Comparison of ENCODE assay signal across 8 cellular contexts in genomic region chr4:70901984-70902576, GRCh38. TPM values are rescaled to one million over a fixed set of nuclear protein-coding genes. Genes with fewer than 3 reads are reported as not detected.
DNase-seq lines count a peak whose midpoint lies in the region; ATAC-seq, FAIRE-seq and TF ChIP-seq lines count a peak whose summit lies in the region.

Gene MOB1B (plus strand): TSS chr4:70902369. CDS start chr4:70902537, 168 bp downstream.

- no peaks in the 10 kb centered on the region for H4K20me1 ChIP-seq in HepG2 (ENCODE audit: insufficient read depth, low read length)

- TF ChIP-seq EP300 in HepG2 (IDR thresholded peaks at IDR 0.05; ENCODE audit: low read depth in 2 of 2, low read length in 2 of 2) (no peak), HepG2 (CRISPR knock-in tag; IDR thresholded peaks at IDR 0.05; ENCODE audit: borderline replicate concordance) (0 out of 2 replicates have a peak, but pooled peaks have one; percentile 10)

- H3K36me3 Mint-ChIP-seq in dendritic cell treated with granulocyte-macrophage colony-stimulating factor and Interleukin-4, amounts not matched to agents 40 ng/mL and 50 ng/mL, for 4 days (ENCODE audit: low read depth), result peaks cover 39% of the 10 kb centered on the region

- H3K4me3 ChIP-seq in BJ (ENCODE audit: low read depth, low read length) (peak within 1 kb of the TSS; percentile 59), HepG2 (replicated peaks in 1 of 3; ENCODE audit: insufficient read depth in 1 of 3, low read depth in 2 of 3, low read length in 3 of 3) (peak within 1 kb of the TSS; percentile 90 to 97 (median 94))

- H3K79me2 ChIP-seq in HepG2 (ENCODE audit: insufficient read depth, low read length), result peaks cover 14% of the 10 kb centered on the region

- peak within 1 kb of the TSS; percentile 77 for H3K9ac ChIP-seq in HepG2 (ENCODE audit: insufficient read depth, low read depth, low read length)

- H3K9me3 ChIP-seq in HepG2 (ENCODE audit: low read length), result no peaks in the 10 kb centered on the region

- DNase-seq in BJ (ENCODE audit: low read depth), result peak; percentile 43
- peak; percentile 72 for DNase-seq in NCI-H69 (lab: John Stamatoyannopoulos, UW)
- DNase-seq in activated CD4-positive, alpha-beta T cell treated with anti-CD3 and anti-CD28 coated beads, Interleukin-2, amount 50 U/mL, for 1 hour, result peak; percentile 82
- DNase-seq in HepG2 (ENCODE audit: low spot score), result peak; percentile 77
- DNase-seq in stimulated activated CD4-positive, alpha-beta T cell treated with anti-CD3 and anti-CD28 coated beads, Interleukin-4, amount 100 ng/mL, for 1 hour, result peak; percentile 85

- peak within 1 kb of the TSS; percentile 99 for H3K4me3 Mint-ChIP-seq in dendritic cell treated with granulocyte-macrophage colony-stimulating factor and Interleukin-4, amounts not matched to agents 40 ng/mL and 50 ng/mL, for 4 days

- H3K36me3 ChIP-seq in BJ (ENCODE audit: control insufficient read depth, insufficient read depth, low read length) (peaks cover 4% of the 10 kb centered on the region), HepG2 (replicated peaks in 1 of 2; ENCODE audit: control insufficient read depth in 1 of 2, insufficient read depth in 2 of 2, low read length in 2 of 2) (peaks cover 2 to 9% of the 10 kb centered on the region in 2 experiments; a peak in 2 of 5 replicates)

- peak within 1 kb of the TSS; percentile 79 for H3K4me2 ChIP-seq in HepG2 (ENCODE audit: low read depth, low read length)

- CTCF ChIA-PET in BJ (lab: Yijun Ruan, JAX) (interaction anchor here (0.7 to 1.5 kb wide), 6 partner anchors 27 to 91 kb away, joined by 3 read pairs; partner anchors contain the start of gene DCK), HepG2 (lab: Yijun Ruan, JAX; ENCODE audit: low intra/inter-chr PET ratio, low total read pairs) (no interaction called here)

- in situ Hi-C loops in HepG2 (cut with HindIII; ENCODE audit: extremely low pct_ligation_motif_present, low pct_unique_long_range_greater_than_20kb), result no loop called here

- ATAC-seq in GM19043 (IDR thresholded peaks at IDR 0.05; ENCODE audit: low read depth, unreplicated experiment) (peak; percentile 87), HG03378 (IDR thresholded peaks at IDR 0.05; ENCODE audit: unreplicated experiment) (peak; percentile 88), HepG2 (peak; percentile 94)

- peak within 1 kb of the TSS; percentile 89 for H3K27ac Mint-ChIP-seq in dendritic cell treated with granulocyte-macrophage colony-stimulating factor and Interleukin-4, amounts not matched to agents 40 ng/mL and 50 ng/mL, for 4 days

- TF ChIP-seq RAD21 in HepG2 (CRISPR knock-in tag; IDR thresholded peaks at IDR 0.05), result 0 out of 2 replicates have a peak, but pooled peaks have one; percentile 8

- H3K9me3 Mint-ChIP-seq in dendritic cell treated with granulocyte-macrophage colony-stimulating factor and Interleukin-4, amounts not matched to agents 40 ng/mL and 50 ng/mL, for 4 days, result no peaks in the 10 kb centered on the region

- intact Hi-C loops in dendritic cell treated with granulocyte-macrophage colony-stimulating factor and Interleukin-4, amounts not matched to agents 40 ng/mL and 50 ng/mL, for 4 days (cut with micrococcal nuclease), result loop anchor here (2.0 to 5.0 kb wide), 4 partner anchors 40 to 107 kb away; partner anchors contain the start of genes DCK and GRSF1
- intact Hi-C loops in HepG2 (cut with micrococcal nuclease; ENCODE audit: unreplicated experiment), result loop anchor here (1.0 to 10.0 kb wide), 5 partner anchors 65 to 247 kb away; partner anchors contain the start of genes DCK, GRSF1 and UTP3

- H3K4me1 Mint-ChIP-seq in dendritic cell treated with granulocyte-macrophage colony-stimulating factor and Interleukin-4, amounts not matched to agents 40 ng/mL and 50 ng/mL, for 4 days (ENCODE audit: low read depth), result peaks cover 47% of the 10 kb centered on the region

- 0% methylated on average over 21 of the region's 47 CpGs for WGBS in HepG2 (ENCODE audit: low lambda C conversion rate)

- BruUV-seq in HepG2 (replicated peaks; lab: Mats Ljungman, UMichigan), result no TSS peak

- TF ChIP-seq CTCF in BJ (IDR thresholded peaks at IDR 0.05; ENCODE audit: insufficient read depth, low read depth, low read length), result peak; percentile 64
- peak; percentile 48 for TF ChIP-seq CTCF in HepG2 (CRISPR knock-in tag; IDR thresholded peaks at IDR 0.05)

- H3K27ac ChIP-seq in HepG2 (ENCODE audit: extremely low read length, insufficient read depth, low read length), result peak within 1 kb of the TSS; percentile 70

- H3K4me1 ChIP-seq in HepG2 (ENCODE audit: insufficient read depth, low read length), result peaks cover 17% of the 10 kb centered on the region

- peak; percentile 43 to 82; a peak in 3 of 4 replicates for TF ChIP-seq POLR2A in HepG2 (IDR thresholded peaks at IDR 0.05; ENCODE audit: insufficient read depth in 1 of 2, low read depth in 2 of 2, low read length in 2 of 2)

- FAIRE-seq in HepG2 (lab: Jason Lieb, UNC), result no peak

- H2AFZ ChIP-seq in HepG2 (ENCODE audit: low read length), result peak within 1 kb of the TSS; percentile 73

- H3K27me3 Mint-ChIP-seq in dendritic cell treated with granulocyte-macrophage colony-stimulating factor and Interleukin-4, amounts not matched to agents 40 ng/mL and 50 ng/mL, for 4 days, result no peaks in the 10 kb centered on the region

- H3K27me3 ChIP-seq in BJ (ENCODE audit: control insufficient read depth, insufficient read depth, low read length) (no peaks in the 10 kb centered on the region), HepG2 (ENCODE audit: control insufficient read depth in 1 of 2, insufficient read depth in 2 of 2, low read length in 2 of 2) (no peaks in the 10 kb centered on the region; a peak in 1 of 5 replicates)

- POLR2A ChIA-PET in BJ (lab: Charles Lee), result interaction anchor here (0.6 kb wide), 1 partner anchor 108 kb away, joined by 6 read pairs; no protein-coding TSS in a partner anchor
- POLR2A ChIA-PET in HepG2 (lab: Yijun Ruan, JAX), result interaction anchor here (0.6 to 2.0 kb wide), 9 partner anchors 9 to 197 kb away, joined by 3 to 11 read pairs (median 5); partner anchors contain the start of genes DCK and GRSF1

TF ChIP-seq in HepG2, 621 proteins besides CTCF, POLR2A, EP300 and RAD21 (continues in another document):
- TF ChIP-seq ZBTB8A (CRISPR knock-in tag; IDR thresholded peaks at IDR 0.05; ENCODE audit: borderline replicate concordance, low read depth) (0 out of 2 replicates have a peak, but pooled peaks have one; percentile 42), HDAC6 (IDR thresholded peaks at IDR 0.05; ENCODE audit: low read depth, low read length) (no peak), SALL2 (CRISPR knock-in tag; IDR thresholded peaks at IDR 0.05) (no peak), KDM2A (CRISPR knock-in tag; IDR thresholded peaks at IDR 0.05; ENCODE audit: borderline replicate concordance, low read depth) (peak; percentile 79; the same call in 1 of the 2 replicates), ZNF235 (CRISPR knock-in tag; IDR thresholded peaks at IDR 0.05; ENCODE audit: borderline replicate concordance) (no peak), ELF1 (CRISPR knock-in tag; IDR thresholded peaks at IDR 0.05) (peak; percentile 75), ZSCAN12 (CRISPR knock-in tag; IDR thresholded peaks at IDR 0.05) (no peak), FOXK1 (CRISPR knock-in tag; IDR thresholded peaks at IDR 0.05; ENCODE audit: borderline replicate concordance, low read depth) (no peak), ATF6 (CRISPR knock-in tag; conservative IDR thresholded peaks at IDR 0.05) (no peak; the same call in 1 of the 2 replicates), ZNF234 (CRISPR knock-in tag; conservative IDR thresholded peaks at IDR 0.05) (no peak), ZNF24 (IDR thresholded peaks at IDR 0.05) (no peak), ZBTB1 (CRISPR knock-in tag; IDR thresholded peaks at IDR 0.05; ENCODE audit: borderline replicate concordance) (no peak)

RNA-seq across cellular contexts. Expression of gene MOB1B, which starts in this region (rescaled TPM):
- polyA plus RNA-seq in BJ (2011; rRNA removed) (5.6 and 10.5 TPM in 2 replicates), HepG2 (2011; rRNA removed) (3.9 and 4.1 TPM in 2 replicates)
- 9.8 and 10.3 TPM in 2 replicates for polyA minus RNA-seq in BJ (2011; rRNA and poly(A)+ RNA removed)
- total RNA-seq in HepG2 (2016; rRNA removed; fragmentation: Illumina TruSeq; extraction: Trizol), result 4.0 and 6.8 TPM in 2 replicates
- total RNA-seq in HepG2 (2016; cell fraction: cytosol; rRNA removed; fragmentation: Illumina TruSeq; extraction: Trizol; ENCODE audit: low read depth), result 5.0 and 5.6 TPM in 2 replicates
- 3.6 and 6.8 TPM in 2 replicates for total RNA-seq in HepG2 (2016; cell fraction: insoluble cytoplasmic fraction; rRNA removed; fragmentation: Illumina TruSeq; extraction: Trizol)
- total RNA-seq in HepG2 (2016; cell fraction: membrane; rRNA removed; fragmentation: Illumina TruSeq; extraction: Trizol), result 2.5 TPM in 2 replicates
- 8.2 and 8.3 TPM in 2 replicates for total RNA-seq in HepG2 (2016; cell fraction: nucleus; rRNA removed; fragmentation: Illumina TruSeq; extraction: Trizol)
- polyA plus RNA-seq in HepG2 (2011; cell fraction: cytosol; rRNA removed), result 1.1 and 1.8 TPM in 2 replicates
- 2.5 and 4.6 TPM in 2 replicates for polyA plus RNA-seq in HepG2 (2011; cell fraction: nucleus; rRNA removed)
- polyA plus RNA-seq in HepG2 (2012), result 4.6 TPM in 2 replicates
- polyA plus RNA-seq in HepG2 (2016; cell fraction: cytosol; fragmentation: Illumina TruSeq; extraction: Trizol; ENCODE audit: low read depth), result 0.23 and 0.25 TPM in 2 replicates
- polyA plus RNA-seq in HepG2 (2016; cell fraction: insoluble cytoplasmic fraction; fragmentation: Illumina TruSeq; extraction: Trizol; ENCODE audit: low read depth), result 8.2 and 8.5 TPM in 2 replicates
- 0.68 and 0.73 TPM in 2 replicates for polyA plus RNA-seq in HepG2 (2016; cell fraction: membrane; fragmentation: Illumina TruSeq; extraction: Trizol; ENCODE audit: low read depth)
- polyA plus RNA-seq in HepG2 (2016; cell fraction: nucleus; fragmentation: Illumina TruSeq; extraction: Trizol; ENCODE audit: insufficient read depth, low read depth), result 11.2 and 12.5 TPM in 2 replicates
- 8.6 and 10.3 TPM in 2 replicates for polyA minus RNA-seq in HepG2 (2011; rRNA and poly(A)+ RNA removed; ENCODE audit: low replicate concordance)
- polyA minus RNA-seq in HepG2 (2011; cell fraction: cytosol; rRNA and poly(A)+ RNA removed), result 12.0 and 13.8 TPM in 2 replicates
- polyA minus RNA-seq in HepG2 (2011; cell fraction: nucleus; rRNA and poly(A)+ RNA removed), result 14.9 and 18.5 TPM in 2 replicates

Comparison
In these comparisons a context has a peak if more than half of its experiments do, and no peak if none do; other contexts are left out.
1. Peak in every context shown above with its lines: DNase-seq, ATAC-seq, H3K4me3 ChIP-seq and H3K27ac ChIP-seq.